Comparison of ENCODE assay signal across 23 cellular contexts in the genomic region with DNA sequence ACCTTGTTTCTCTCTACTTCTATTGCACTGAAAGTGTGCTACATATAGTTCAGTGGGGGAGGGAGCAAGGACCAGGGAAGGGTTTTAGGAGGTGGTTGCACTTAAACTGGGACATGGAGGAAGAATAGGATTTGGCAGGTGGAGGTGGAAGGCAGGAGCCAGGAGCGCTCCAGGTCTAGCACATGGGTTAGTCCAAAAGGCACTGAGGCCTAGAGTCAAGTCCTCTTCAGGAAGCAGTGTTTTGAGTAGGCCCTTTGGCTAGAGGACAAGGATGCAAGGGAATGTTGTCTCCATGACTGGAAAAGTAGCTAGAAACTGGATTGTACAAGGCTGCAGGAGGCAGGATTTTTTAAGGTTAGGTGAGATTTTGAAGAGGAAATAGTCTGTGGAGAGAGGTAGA.
"Had no signal": no experiment of that assay in that cellular context is flagged by ENCODE, and none has a peak within 500 bp of the region (broad histone marks: within the 10 kb centered on the region; RNA-seq: fewer than 3 reads in every experiment).

No MANE protein-coding gene starts in this region.

- H3K36me3 ChIP-seq: breast epithelium, ovary, right atrium auricular region had no signal

- H3K27ac ChIP-seq: breast epithelium, heart right ventricle, lower lobe of right lung, psoas muscle, right atrium auricular region had no signal

- H3K4me3 Mint-ChIP-seq: activated CD8-positive, alpha-beta T cell treated with anti-CD3 and anti-CD28 coated beads, Interleukin-2, amount 10 ng/mL, durations not matched to agents 7 days and 5 days; activated naive CD4-positive, alpha-beta T cell treated with anti-CD3 and anti-CD28 coated beads, Interleukin-2, amount 50 U/mL, for 24 hours; activated T-helper 1 cell treated with anti-CD3 and anti-CD28 coated beads, Interleukin-12 subunit alpha, Interleukin-12 subunit beta, Interleukin-2, Interleukin-4 antibody, amounts not matched to agents 30 ng/mL and 10 ng/mL and 1 ng/mL, durations not matched to agents 14 hours and 24 hours and 36 hours; naive thymus-derived CD8-positive, alpha-beta T cell had no signal

- H3K4me1 ChIP-seq: breast epithelium, lower lobe of right lung, psoas muscle, right atrium auricular region had no signal

- H3K4me3 ChIP-seq: breast epithelium, heart right ventricle, lower lobe of right lung, ovary, psoas muscle, right atrium auricular region, tibial artery had no signal

- H3K27me3 Mint-ChIP-seq: activated naive CD4-positive, alpha-beta T cell treated with anti-CD3 and anti-CD28 coated beads, Interleukin-2, amount 50 U/mL, for 24 hours; naive thymus-derived CD8-positive, alpha-beta T cell had no signal

- H3K9me3 ChIP-seq: breast epithelium, heart right ventricle, lower lobe of right lung, ovary, psoas muscle, right atrium auricular region, tibial artery had no signal

- H3K27ac Mint-ChIP-seq: activated CD8-positive, alpha-beta T cell treated with anti-CD3 and anti-CD28 coated beads, Interleukin-2, amount 10 ng/mL, durations not matched to agents 7 days and 5 days; activated naive CD4-positive, alpha-beta T cell treated with anti-CD3 and anti-CD28 coated beads, Interleukin-2, amount 50 U/mL, for 24 hours; activated T-helper 1 cell treated with anti-CD3 and anti-CD28 coated beads, Interleukin-12 subunit alpha, Interleukin-12 subunit beta, Interleukin-2, Interleukin-4 antibody, amounts not matched to agents 30 ng/mL and 10 ng/mL and 1 ng/mL, durations not matched to agents 14 hours and 24 hours and 36 hours had no signal

- ATAC-seq: activated CD8-positive, alpha-beta T cell treated with anti-CD3 and anti-CD28 coated beads, Interleukin-2, amount 10 ng/mL, durations not matched to agents 7 days and 5 days; heart right ventricle; left lobe of liver; lower lobe of right lung; naive thymus-derived CD8-positive, alpha-beta T cell; psoas muscle; stimulated activated naive CD8-positive, alpha-beta T cell treated with anti-CD3 and anti-CD28 coated beads, Interleukin-15, Interleukin-2, amounts not matched to agents 100 U/mL and 50 U/mL, for 24 hours had no signal

- FAIRE-seq: endometrium had no signal

- H3K27me3 ChIP-seq: breast epithelium, heart right ventricle, ovary, right atrium auricular region, tibial artery had no signal

- DNase-seq: activated CD4-positive, alpha-beta T cell treated with anti-CD3 and anti-CD28 coated beads for 1 hour; activated CD4-positive, alpha-beta T cell treated with anti-CD3 and anti-CD28 coated beads, Interleukin-2, amount 50 U/mL, for 1 hour; activated CD8-positive, alpha-beta T cell treated with anti-CD3 and anti-CD28 coated beads, Interleukin-2, amount 10 ng/mL, durations not matched to agents 7 days and 5 days; activated gamma-delta T cell treated with Interleukin-2 at 50 U/mL for 16 hours; aorta; cerebellar nuclear complex; cortex of kidney; heart right ventricle; lower lobe of right lung; naive thymus-derived CD8-positive, alpha-beta T cell; ovary; psoas muscle; stimulated activated CD4-positive, alpha-beta T cell treated with anti-CD3 and anti-CD28 coated beads, Interleukin-4, amount 100 ng/mL, for 4 hours; stimulated activated naive CD8-positive, alpha-beta T cell treated with anti-CD3 and anti-CD28 coated beads, Interleukin-15, Interleukin-2, amounts not matched to agents 100 U/mL and 50 U/mL, for 24 hours; T-helper 1 cell; T-helper 9 cell; tibial artery had no signal
